In the genomic region with DNA sequence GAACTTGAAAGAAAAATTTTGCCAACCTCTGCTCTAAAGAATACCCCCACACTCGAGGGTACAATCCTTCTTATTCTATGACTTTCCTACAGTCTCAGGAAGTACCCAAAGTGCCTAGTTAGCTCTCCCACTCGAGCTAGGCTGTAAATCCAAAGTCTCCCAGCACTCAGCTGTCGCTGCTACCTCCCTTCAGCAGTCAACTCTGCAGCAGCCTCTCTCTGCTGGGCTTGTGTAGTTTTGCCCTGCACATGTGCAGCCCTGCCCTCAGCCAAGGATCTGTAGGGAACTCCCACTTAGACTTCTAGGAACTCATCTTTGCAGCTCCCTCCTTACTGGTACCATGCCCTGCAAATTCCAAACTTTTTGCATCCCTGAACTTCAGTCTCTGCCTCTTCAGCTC, we compare ENCODE assay signal across 1 cellular context.
TF ChIP-seq lines count a peak whose summit lies in the region.

No MANE protein-coding gene starts in this region.

TF ChIP-seq in H1, 55 proteins besides CTCF, POLR2A, EP300 and RAD21:
- TF ChIP-seq EZH2 (IDR thresholded peaks at IDR 0.05; ENCODE audit: low read depth, low read length, severe bottlenecking) (no peak), SUZ12 (IDR thresholded peaks at IDR 0.05; ENCODE audit: low read length) (no peak), HDAC6 (IDR thresholded peaks at IDR 0.05; ENCODE audit: low read depth, low read length) (no peak), CHD2 (IDR thresholded peaks at IDR 0.05; ENCODE audit: low read length) (no peak), SRF (IDR thresholded peaks at IDR 0.05; ENCODE audit: low read depth, low read length) (no peak), CHD1 (IDR thresholded peaks at IDR 0.05; ENCODE audit: low read depth, low read length) (no peak), CREB1 (IDR thresholded peaks at IDR 0.05) (no peak), BCL11A (IDR thresholded peaks at IDR 0.05; ENCODE audit: low read depth in 2 of 2, low read length in 2 of 2) (no peak), GABPA (IDR thresholded peaks at IDR 0.05; ENCODE audit: borderline replicate concordance, insufficient read depth, low read length) (no peak), TAF7 (optimal IDR thresholded peaks at IDR 0.05; ENCODE audit: borderline replicate concordance, low read depth, low read length) (no peak), MAFK (IDR thresholded peaks at IDR 0.05; ENCODE audit: low read depth, low read length) (no peak), TAF1 (IDR thresholded peaks at IDR 0.05; ENCODE audit: low read depth, low read length) (no peak), NANOG (IDR thresholded peaks at IDR 0.05; ENCODE audit: insufficient read depth, low read depth, low read length, poor library complexity, severe bottlenecking) (no peak), FOSL1 (IDR thresholded peaks at IDR 0.05; ENCODE audit: insufficient read depth, low read depth, low read length) (no peak), EGR1 (IDR thresholded peaks at IDR 0.05; ENCODE audit: borderline replicate concordance, low read depth, low read length) (no peak)
- TF ChIP-seq, protein P1, sequence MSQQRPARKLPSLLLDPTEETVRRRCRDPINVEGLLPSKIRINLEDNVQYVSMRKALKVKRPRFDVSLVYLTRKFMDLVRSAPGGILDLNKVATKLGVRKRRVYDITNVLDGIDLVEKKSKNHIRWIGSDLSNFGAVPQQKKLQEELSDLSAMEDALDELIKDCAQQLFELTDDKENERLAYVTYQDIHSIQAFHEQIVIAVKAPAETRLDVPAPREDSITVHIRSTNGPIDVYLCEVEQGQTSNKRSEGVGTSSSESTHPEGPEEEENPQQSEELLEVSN (IDR thresholded peaks at IDR 0.05), result no peak
